ENCODE assay signal across 17 cellular contexts in genomic region chr5:173598686-173599085, GRCh38. TPM values are rescaled to one million over a fixed set of nuclear protein-coding genes. Genes with fewer than 3 reads are reported as not detected.
DNase-seq lines count a peak whose midpoint lies in the region; ATAC-seq, FAIRE-seq and TF ChIP-seq lines count a peak whose summit lies in the region.
"Had no signal": no experiment of that assay in that cellular context is flagged by ENCODE, and none has a peak within 500 bp of the region (broad histone marks: within the 10 kb centered on the region; RNA-seq: fewer than 3 reads in every experiment).

No MANE protein-coding gene starts in this region.

- DNase-seq in stimulated activated naive CD8-positive, alpha-beta T cell treated with anti-CD3 and anti-CD28 coated beads, Interleukin-15, amount 100 ng/mL, for 72 hours: no peak
- DNase-seq in stimulated activated naive CD8-positive, alpha-beta T cell treated with anti-CD3 and anti-CD28 coated beads, Interleukin-15, Interleukin-2, amounts not matched to agents 100 U/mL and 50 U/mL, for 24 hours: no peak
- DNase-seq in astrocyte (ENCODE audit: low read depth): no peak
- DNase-seq in fibroblast of mammary gland (ENCODE audit: low read depth): peak; percentile 24
- DNase-seq in activated CD8-positive, alpha-beta T cell treated with anti-CD3 and anti-CD28 coated beads for 36 hours: no peak
- no peak for DNase-seq in ACHN
- no peak for DNase-seq in SK-N-DZ (ENCODE audit: low spot score)
- no peak for DNase-seq in stimulated activated CD4-positive, alpha-beta T cell treated with anti-CD3 and anti-CD28 coated beads, Interleukin-12 subunit alpha, Interleukin-12 subunit beta, amount 100 ng/mL, for 4 hours
- DNase-seq: AML-193; CD4-positive, CD25-positive, alpha-beta regulatory T cell; DMS 273 treated with DMSO at 0.1 percent for 48 hours; H7 had no signal

- H3K4me1 ChIP-seq in astrocyte (ENCODE audit: insufficient read depth, low read length): peaks cover 1% of the 10 kb centered on the region

- H3K36me3 ChIP-seq in astrocyte (ENCODE audit: insufficient read depth, low read length): peaks cover 1% of the 10 kb centered on the region

- peaks cover 2% of the 10 kb centered on the region for H3K9me3 ChIP-seq in astrocyte (ENCODE audit: insufficient read depth, low read depth, low read length)

- H3K36me3 Mint-ChIP-seq in astrocyte (ENCODE audit: low read depth, unreplicated experiment): peaks cover 22% of the 10 kb centered on the region
- H3K36me3 Mint-ChIP-seq in activated CD8-positive, alpha-beta T cell treated with anti-CD3 and anti-CD28 coated beads for 36 hours (ENCODE audit: low read depth): peaks cover 22% of the 10 kb centered on the region

- H3K4me3 Mint-ChIP-seq in stimulated activated naive CD8-positive, alpha-beta T cell treated with anti-CD3 and anti-CD28 coated beads, Interleukin-15, amount 100 ng/mL, for 72 hours: no peak overlapping the region
- no peak overlapping the region for H3K4me3 Mint-ChIP-seq in astrocyte (ENCODE audit: unreplicated experiment)
- no peak overlapping the region for H3K4me3 Mint-ChIP-seq in activated CD8-positive, alpha-beta T cell treated with anti-CD3 and anti-CD28 coated beads for 36 hours
- H3K4me3 Mint-ChIP-seq: GM23338 had no signal

- no peaks in the 10 kb centered on the region for H3K27me3 ChIP-seq in astrocyte (ENCODE audit: insufficient read depth, low read length)
- H3K27me3 ChIP-seq: BLaER1 treated with 17β-estradiol and CSF1 and Interleukin-3, amounts not matched to agents 10 nM and 100 nM had no signal

- H2AFZ ChIP-seq in astrocyte (ENCODE audit: low read depth, low read length): no peak overlapping the region
- H2AFZ ChIP-seq: GM23338 had no signal

- H3K27me3 Mint-ChIP-seq in stimulated activated naive CD8-positive, alpha-beta T cell treated with anti-CD3 and anti-CD28 coated beads, Interleukin-15, amount 100 ng/mL, for 72 hours: no peaks in the 10 kb centered on the region
- H3K27me3 Mint-ChIP-seq in astrocyte (ENCODE audit: low read depth, unreplicated experiment): no peaks in the 10 kb centered on the region
- no peaks in the 10 kb centered on the region for H3K27me3 Mint-ChIP-seq in activated CD8-positive, alpha-beta T cell treated with anti-CD3 and anti-CD28 coated beads for 36 hours
- H3K27me3 Mint-ChIP-seq: CD4-positive, CD25-positive, alpha-beta regulatory T cell had no signal

- CTCF ChIA-PET in activated CD8-positive, alpha-beta T cell treated with anti-CD3 and anti-CD28 coated beads for 36 hours (lab: Charles Lee): interaction anchor here (1.0 kb wide), 1 partner anchor 26 kb away, joined by 3 read pairs; no protein-coding TSS in a partner anchor

- H3K4me2 ChIP-seq in astrocyte (ENCODE audit: low read length): no peak overlapping the region
- H3K4me2 ChIP-seq: BLaER1 treated with 17β-estradiol and CSF1 and Interleukin-3, amounts not matched to agents 10 nM and 100 nM; GM23338 had no signal

- FAIRE-seq in astrocyte (lab: Jason Lieb, UNC): no peak
- FAIRE-seq: GM12878, GM18507 had no signal

- H3K4me3 ChIP-seq in astrocyte (ENCODE audit: insufficient read depth, low read depth, low read length): no peak overlapping the region
- no peak overlapping the region for H3K4me3 ChIP-seq in fibroblast of mammary gland (ENCODE audit: control insufficient read depth, low read depth, low read length)
- H3K4me3 ChIP-seq: BLaER1 treated with 17β-estradiol and CSF1 and Interleukin-3, amounts not matched to agents 10 nM and 100 nM; GM12878; GM23338 had no signal

- intact Hi-C loops in activated CD8-positive, alpha-beta T cell treated with anti-CD3 and anti-CD28 coated beads for 36 hours (cut with micrococcal nuclease): no loop called here

- peak; percentile 9 for ATAC-seq in stimulated activated naive CD8-positive, alpha-beta T cell treated with anti-CD3 and anti-CD28 coated beads, Interleukin-15, amount 100 ng/mL, for 72 hours
- no peak for ATAC-seq in stimulated activated naive CD8-positive, alpha-beta T cell treated with anti-CD3 and anti-CD28 coated beads, Interleukin-15, Interleukin-2, amounts not matched to agents 100 U/mL and 50 U/mL, for 24 hours
- ATAC-seq in activated CD8-positive, alpha-beta T cell treated with anti-CD3 and anti-CD28 coated beads for 36 hours: no peak
- ATAC-seq: GM12878, GM23338 had no signal

- POLR2A ChIA-PET in activated CD8-positive, alpha-beta T cell treated with anti-CD3 and anti-CD28 coated beads for 36 hours (lab: Charles Lee): no interaction called here

- H3K9me3 Mint-ChIP-seq in stimulated activated naive CD8-positive, alpha-beta T cell treated with anti-CD3 and anti-CD28 coated beads, Interleukin-15, amount 100 ng/mL, for 72 hours: peaks cover 6 to 15% of the 10 kb centered on the region in 2 donors
- H3K9me3 Mint-ChIP-seq in astrocyte (ENCODE audit: unreplicated experiment): peaks cover 4% of the 10 kb centered on the region
- H3K9me3 Mint-ChIP-seq in activated CD8-positive, alpha-beta T cell treated with anti-CD3 and anti-CD28 coated beads for 36 hours: peaks cover 13% of the 10 kb centered on the region

- H3K9ac ChIP-seq in astrocyte (ENCODE audit: low read length): no peak overlapping the region
- H3K9ac ChIP-seq: BLaER1 treated with 17β-estradiol and CSF1 and Interleukin-3, amounts not matched to agents 10 nM and 100 nM had no signal

- H3K27ac Mint-ChIP-seq in stimulated activated naive CD8-positive, alpha-beta T cell treated with anti-CD3 and anti-CD28 coated beads, Interleukin-15, amount 100 ng/mL, for 72 hours: no peak overlapping the region
- peak overlapping the region; percentile 34 for H3K27ac Mint-ChIP-seq in astrocyte (ENCODE audit: unreplicated experiment)
- H3K27ac Mint-ChIP-seq in activated CD8-positive, alpha-beta T cell treated with anti-CD3 and anti-CD28 coated beads for 36 hours: no peak overlapping the region
- H3K27ac Mint-ChIP-seq: CD4-positive, CD25-positive, alpha-beta regulatory T cell; GM23338 had no signal

- H3K79me2 ChIP-seq in astrocyte (ENCODE audit: insufficient read depth, low read length): no peaks in the 10 kb centered on the region

- in situ Hi-C loops in ACHN (cut with HindIII; ENCODE audit: low pct_ligation_motif_present, low pct_unique_long_range_greater_than_20kb, low sequenced_read_pairs): no loop called here

- H3K4me1 Mint-ChIP-seq in stimulated activated naive CD8-positive, alpha-beta T cell treated with anti-CD3 and anti-CD28 coated beads, Interleukin-15, amount 100 ng/mL, for 72 hours: no peaks in the 10 kb centered on the region
- peaks cover 7% of the 10 kb centered on the region for H3K4me1 Mint-ChIP-seq in astrocyte (ENCODE audit: low read depth, unreplicated experiment)
- H3K4me1 Mint-ChIP-seq in activated CD8-positive, alpha-beta T cell treated with anti-CD3 and anti-CD28 coated beads for 36 hours (ENCODE audit: low read depth): peaks cover 2% of the 10 kb centered on the region

- peaks cover 3% of the 10 kb centered on the region for H4K20me1 ChIP-seq in astrocyte (ENCODE audit: insufficient read depth, low read length)

- TF ChIP-seq CTCF in astrocyte (IDR thresholded peaks at IDR 0.05; ENCODE audit: insufficient read depth, low read depth, low read length) (no peak), fibroblast of mammary gland (conservative IDR thresholded peaks at IDR 0.05; ENCODE audit: control insufficient read depth, insufficient read depth, low read depth, low read length) (no peak)
- TF ChIP-seq CTCF in activated CD8-positive, alpha-beta T cell treated with anti-CD3 and anti-CD28 coated beads for 36 hours (IDR thresholded peaks at IDR 0.05): no peak

- no peak overlapping the region for H3K27ac ChIP-seq in astrocyte (ENCODE audit: low read depth, low read length)
- H3K27ac ChIP-seq: 22Rv1; BLaER1 treated with 17β-estradiol and CSF1 and Interleukin-3, amounts not matched to agents 10 nM and 100 nM had no signal

RNA-seq across cellular contexts. Expression of gene BOD1, which starts 17.8 kb away (rescaled TPM):
- 66.1 and 76.8 TPM in 2 replicates for total RNA-seq in astrocyte
- 10 to 100 TPM; 28.1 to 28.7 TPM for total RNA-seq in activated CD8-positive, alpha-beta T cell treated with anti-CD3 and anti-CD28 coated beads for 36 hours
- polyA plus RNA-seq in SK-N-DZ (2014; cell fraction: cytosol; rRNA removed): 169 and 172 TPM in 2 replicates
- polyA plus RNA-seq in SK-N-DZ (2014; cell fraction: nucleus; rRNA removed): 222 and 259 TPM in 2 replicates
